1 cellular context compared by ENCODE assay signal in genomic region chr6:42781811-42782688, GRCh38.
TF ChIP-seq lines count a peak whose summit lies in the region.

Gene BICRAL, plus strand, starts transcription at chr6:42782052. Its CDS starts 39,971 bp downstream, at chr6:42822023.

TF ChIP-seq in Ishikawa, 13 proteins besides CTCF, POLR2A, EP300 and RAD21 (continued from another document):
- TF ChIP-seq ZBTB7A (IDR thresholded peaks at IDR 0.05; ENCODE audit: low read depth): no peak
